ENCODE assay signal across 10 cellular contexts in the genomic region with DNA sequence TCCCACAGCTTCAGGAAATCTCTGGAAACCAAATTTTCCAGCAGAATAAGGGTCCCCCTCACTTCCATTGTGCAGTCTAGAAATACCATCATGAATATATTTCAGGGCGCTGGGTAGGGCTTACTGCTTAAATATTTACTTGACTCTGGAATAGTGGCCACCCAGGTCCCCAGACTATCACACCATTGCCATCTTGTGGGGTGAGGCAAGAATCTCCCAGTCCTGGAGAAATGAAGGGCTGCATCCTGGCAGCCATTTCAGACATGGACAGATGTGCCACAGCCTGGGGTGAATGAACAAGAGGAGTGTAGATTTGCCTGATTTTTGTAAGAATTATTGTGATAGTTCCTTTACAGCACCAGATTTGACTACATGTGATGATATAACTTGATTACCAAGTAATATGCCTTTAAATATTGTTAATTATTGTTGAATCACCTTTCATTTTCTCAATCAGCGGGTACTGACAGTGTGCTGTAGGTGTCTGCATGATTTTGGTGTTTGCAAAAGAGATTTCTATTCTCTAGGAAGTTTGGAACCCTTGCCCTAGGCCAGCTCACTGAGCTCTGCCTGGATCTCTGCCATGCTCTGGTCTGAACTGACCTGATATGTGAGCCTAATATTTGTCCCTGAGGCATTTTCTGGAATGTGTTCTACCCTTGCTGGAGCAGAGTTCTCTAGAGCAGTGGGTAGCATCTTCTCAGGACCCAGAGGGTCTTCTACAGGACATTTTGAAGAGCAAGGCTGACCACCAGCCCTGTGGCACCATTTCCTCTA.
DNase-seq lines count a peak whose midpoint lies in the region; ATAC-seq and TF ChIP-seq lines count a peak whose summit lies in the region.
"Had no signal": no experiment of that assay in that cellular context is flagged by ENCODE, and none has a peak within 500 bp of the region (broad histone marks: within the 10 kb centered on the region; RNA-seq: fewer than 3 reads in every experiment).

No MANE protein-coding gene starts in this region.

- peak overlapping the region; percentile 5 for H3K4me2 ChIP-seq in Loucy (ENCODE audit: low read depth, low read length, poor library complexity, severe bottlenecking)
- H3K4me2 ChIP-seq in osteoblast (ENCODE audit: insufficient read depth, low read length): no peak overlapping the region

- H3K4me3 ChIP-seq in Loucy (ENCODE audit: low read length, poor library complexity, severe bottlenecking) (no peak overlapping the region), choroid plexus epithelial cell (ENCODE audit: low read depth, low read length) (no peak overlapping the region), osteoblast (ENCODE audit: insufficient read depth, low read length) (no peak overlapping the region), coronary artery (no peak overlapping the region)

- H3F3A ChIP-seq in Loucy (ENCODE audit: low read depth): no peaks in the 10 kb centered on the region

- TF ChIP-seq CTCF in Loucy (conservative IDR thresholded peaks at IDR 0.05; ENCODE audit: low read length) (peak; percentile 63), choroid plexus epithelial cell (conservative IDR thresholded peaks at IDR 0.05; ENCODE audit: low read depth, low read length) (peak; percentile 25), osteoblast (IDR thresholded peaks at IDR 0.05; ENCODE audit: extremely low read depth, low read depth, low read length) (peak; percentile 13), coronary artery (IDR thresholded peaks at IDR 0.05) (no peak), foreskin keratinocyte (conservative IDR thresholded peaks at IDR 0.05) (no peak)

- H4K20me1 ChIP-seq in Loucy (ENCODE audit: insufficient read depth, low read length, poor library complexity, severe bottlenecking) (no peaks in the 10 kb centered on the region), osteoblast (ENCODE audit: insufficient read depth, low read length) (no peaks in the 10 kb centered on the region)

- no peaks in the 10 kb centered on the region for H3K9me2 ChIP-seq in Loucy (replicated peaks; ENCODE audit: low read depth, low read length)

- DNase-seq in choroid plexus epithelial cell (ENCODE audit: low read depth): peak; percentile 26
- DNase-seq in osteoblast (ENCODE audit: insufficient read length, low spot score, missing footprints): no peak
- DNase-seq in coronary artery (ENCODE audit: low spot score): no peak
- no peak for DNase-seq in foreskin keratinocyte
- DNase-seq: NCI-H1694 treated with DMSO at 0.1 percent for 48 hours; stimulated activated CD4-positive, alpha-beta T cell treated with anti-CD3 and anti-CD28 coated beads, Interleukin-4, amount 100 ng/mL, for 24 hours had no signal

- peaks cover 22% of the 10 kb centered on the region for H3K4me1 ChIP-seq in Loucy (ENCODE audit: insufficient read depth, low read length, poor library complexity, severe bottlenecking)
- no peaks in the 10 kb centered on the region for H3K4me1 ChIP-seq in osteoblast (ENCODE audit: insufficient read depth, low read length)
- H3K4me1 ChIP-seq in foreskin keratinocyte: no peaks in the 10 kb centered on the region

- H3K27ac ChIP-seq in osteoblast (ENCODE audit: low read depth, low read length): no peak overlapping the region
- H3K27ac ChIP-seq in coronary artery: no peak overlapping the region
- no peak overlapping the region for H3K27ac ChIP-seq in foreskin keratinocyte

- peak overlapping the region; percentile 31 for H3K9ac ChIP-seq in Loucy (ENCODE audit: low read depth, low read length, poor library complexity, severe bottlenecking)

- ATAC-seq in GM18907 (IDR thresholded peaks at IDR 0.05; ENCODE audit: unreplicated experiment): peak; percentile 78
- no peak for ATAC-seq in HG02840 (IDR thresholded peaks at IDR 0.05; ENCODE audit: low FRiP score, unreplicated experiment)
- no peak for ATAC-seq in GM19324 (IDR thresholded peaks at IDR 0.05; ENCODE audit: low FRiP score, unreplicated experiment)
- no peak for ATAC-seq in foreskin keratinocyte

- H3K27me3 ChIP-seq in Loucy (ENCODE audit: insufficient read depth, low read length, poor library complexity, severe bottlenecking): no peaks in the 10 kb centered on the region
- no peaks in the 10 kb centered on the region for H3K27me3 ChIP-seq in osteoblast (ENCODE audit: insufficient read depth, low read length)
- H3K27me3 ChIP-seq in foreskin keratinocyte: no peaks in the 10 kb centered on the region

- peak overlapping the region; percentile 86 for H2AFZ ChIP-seq in Loucy (ENCODE audit: low read length)
- no peak overlapping the region for H2AFZ ChIP-seq in osteoblast (ENCODE audit: low read length)

- H3K79me2 ChIP-seq in Loucy (ENCODE audit: insufficient read depth, low read length): no peaks in the 10 kb centered on the region
- no peaks in the 10 kb centered on the region for H3K79me2 ChIP-seq in osteoblast (ENCODE audit: insufficient read depth, low read length)

- no peaks in the 10 kb centered on the region for H3K36me3 ChIP-seq in Loucy (ENCODE audit: insufficient read depth, low read length)
- no peaks in the 10 kb centered on the region for H3K36me3 ChIP-seq in osteoblast (ENCODE audit: insufficient read depth, low read length)

- no peaks in the 10 kb centered on the region for H3K9me3 ChIP-seq in Loucy (ENCODE audit: insufficient read depth, low read depth, low read length)
- H3K9me3 ChIP-seq in osteoblast (ENCODE audit: low read depth, low read length): no peaks in the 10 kb centered on the region

Comparison
In these comparisons a context has a peak if more than half of its experiments do, and no peak if none do; other contexts are left out.
1. CTCF ChIP-seq: peak in Loucy (single experiment), choroid plexus epithelial cell (single experiment) and osteoblast (single experiment); none in coronary artery (single experiment) and foreskin keratinocyte (single experiment).